Comparison of ENCODE assay signal across 9 cellular contexts in genomic region chr6:21914121-21914973, GRCh38.
DNase-seq lines count a peak whose midpoint lies in the region; ATAC-seq, FAIRE-seq and TF ChIP-seq lines count a peak whose summit lies in the region.
"Had no signal": no experiment of that assay in that cellular context is flagged by ENCODE, and none has a peak within 500 bp of the region (broad histone marks: within the 10 kb centered on the region; RNA-seq: fewer than 3 reads in every experiment).

No MANE protein-coding gene starts in this region.

- TF ChIP-seq RAD21 in K562 (CRISPR knock-in tag; conservative IDR thresholded peaks at IDR 0.05 in 1 of 2, IDR thresholded peaks at IDR 0.05 in 1 of 2): no peak

- H3K4me2 ChIP-seq in K562 (ENCODE audit: insufficient read depth, low read length): peak overlapping the region; percentile 43

- H3K36me3 Mint-ChIP-seq in stimulated activated memory B cell treated with anti-CD40 and anti-IgM and Interleukin-4, amounts not matched to agents 10 μg/mL and 1 μg/mL and 100 μg/mL, for 72 hours: no peaks in the 10 kb centered on the region
- peaks cover 36% of the 10 kb centered on the region for H3K36me3 Mint-ChIP-seq in progenitor cell of endocrine pancreas (ENCODE audit: insufficient read depth)

- H3K4me3 Mint-ChIP-seq in stimulated activated memory B cell treated with anti-CD40 and anti-IgM and Interleukin-4, amounts not matched to agents 10 μg/mL and 1 μg/mL and 100 μg/mL, for 72 hours: no peak overlapping the region
- no peak overlapping the region for H3K4me3 Mint-ChIP-seq in progenitor cell of endocrine pancreas (ENCODE audit: low read depth)

- H3K9ac ChIP-seq in K562 (ENCODE audit: insufficient read depth in 1 of 2, low read depth in 2 of 2, low read length in 2 of 2): no peak overlapping the region

- peak overlapping the region; percentile 7; the same call in 1 of the 2 replicates for H2AFZ ChIP-seq in K562 (ENCODE audit: low read depth, low read length)

- TF ChIP-seq CTCF in K562 (IDR thresholded peaks at IDR 0.05 in 2 of 3, conservative IDR thresholded peaks at IDR 0.05 in 1 of 3; ENCODE audit: insufficient read depth in 2 of 3, low read depth in 1 of 3, low read length in 3 of 3) (no peak), prostate gland (IDR thresholded peaks at IDR 0.05) (no peak), progenitor cell of endocrine pancreas (IDR thresholded peaks at IDR 0.05; ENCODE audit: unreplicated experiment) (no peak)

- WGBS in K562 (ENCODE audit: insufficient coverage, low coverage, missing lambda C conversion rate): under 1% methylated on average over 8 of the region's 8 CpGs
- WGBS in prostate gland: 31% methylated on average over 8 of the region's 8 CpGs

- TF ChIP-seq POLR2A in GM12891 (IDR thresholded peaks at IDR 0.05; ENCODE audit: low read depth, low read length): no peak
- TF ChIP-seq POLR2A in K562 (conservative IDR thresholded peaks at IDR 0.05): no peak
- TF ChIP-seq POLR2A in prostate gland (IDR thresholded peaks at IDR 0.05): no peak

- in situ Hi-C loops in K562 (cut with MboI): no loop called here

- H3K79me2 ChIP-seq in K562 (ENCODE audit: control insufficient read depth, insufficient read depth, low read length): no peaks in the 10 kb centered on the region

- DNase-seq in GM12891 (ENCODE audit: insufficient read length, low spot score) (no peak), RPMI7951 (ENCODE audit: low read depth) (peak; percentile 50), K562 (ENCODE audit: extremely low read depth in 1 of 4, low spot score in 3 of 4) (peak in 1 of 4 experiments; percentile 66), prostate gland (ENCODE audit: low spot score) (peak; percentile 25), caudate nucleus (lab: John Stamatoyannopoulos, UW) (no peak), progenitor cell of endocrine pancreas (ENCODE audit: low spot score, unreplicated experiment) (no peak)

- H3K9me3 ChIP-seq in K562 (replicated peaks; ENCODE audit: control insufficient read depth, insufficient read depth, low read depth, low read length) (no peaks in the 10 kb centered on the region), prostate gland (no peaks in the 10 kb centered on the region)

- POLR2A ChIA-PET in K562 (lab: Yijun Ruan, JAX): no interaction called here

- H3K4me1 Mint-ChIP-seq in stimulated activated memory B cell treated with anti-CD40 and anti-IgM and Interleukin-4, amounts not matched to agents 10 μg/mL and 1 μg/mL and 100 μg/mL, for 72 hours: peaks cover 5% of the 10 kb centered on the region
- H3K4me1 Mint-ChIP-seq in progenitor cell of endocrine pancreas (ENCODE audit: low read depth): peaks cover 33% of the 10 kb centered on the region

- no TSS peak for BruUV-seq in K562 (replicated peaks; lab: Mats Ljungman, UMichigan)

- H3K27me3 ChIP-seq in K562 (ENCODE audit: control insufficient read depth in 2 of 2, insufficient read depth in 2 of 2, low read length in 2 of 2) (peaks cover 13 to 17% of the 10 kb centered on the region in 2 experiments; a peak in 4 of 5 replicates), prostate gland (replicated peaks; ENCODE audit: insufficient read depth) (no peaks in the 10 kb centered on the region)

- FAIRE-seq in GM12891 (lab: Jason Lieb, UNC): peak; percentile 76
- FAIRE-seq in K562 (lab: Jason Lieb, UNC): no peak

- CTCF ChIA-PET in K562 (lab: Yijun Ruan, JAX; ENCODE audit: low intra/inter-chr PET ratio): no interaction called here

- ATAC-seq in K562 (peak; percentile 52), HG03432 (IDR thresholded peaks at IDR 0.05; ENCODE audit: unreplicated experiment) (no peak)
- no peak for ATAC-seq in stimulated activated memory B cell treated with anti-CD40 and anti-IgM and Interleukin-4, amounts not matched to agents 10 μg/mL and 1 μg/mL and 100 μg/mL, for 72 hours

- H3K27ac ChIP-seq in K562 (ENCODE audit: extremely low read depth, low read depth, low read length) (no peak overlapping the region), prostate gland (no peak overlapping the region), caudate nucleus (ENCODE audit: low read depth, low read length) (no peak overlapping the region)

- H3K36me3 ChIP-seq in K562 (ENCODE audit: control insufficient read depth, insufficient read depth, low read length): no peaks in the 10 kb centered on the region; the same call in 2 of the 3 replicates
- H3K36me3 ChIP-seq in prostate gland: no peaks in the 10 kb centered on the region

- H3K27me3 Mint-ChIP-seq in stimulated activated memory B cell treated with anti-CD40 and anti-IgM and Interleukin-4, amounts not matched to agents 10 μg/mL and 1 μg/mL and 100 μg/mL, for 72 hours: no peaks in the 10 kb centered on the region
- no peaks in the 10 kb centered on the region for H3K27me3 Mint-ChIP-seq in progenitor cell of endocrine pancreas

- H3K9me1 ChIP-seq in K562 (ENCODE audit: control insufficient read depth, insufficient read depth, low read length): no peaks in the 10 kb centered on the region

- H4K20me1 ChIP-seq in K562 (replicated peaks; ENCODE audit: control insufficient read depth, insufficient read depth, low read length): no peaks in the 10 kb centered on the region

- H3K9me3 Mint-ChIP-seq in stimulated activated memory B cell treated with anti-CD40 and anti-IgM and Interleukin-4, amounts not matched to agents 10 μg/mL and 1 μg/mL and 100 μg/mL, for 72 hours: no peaks in the 10 kb centered on the region
- H3K9me3 Mint-ChIP-seq in progenitor cell of endocrine pancreas (ENCODE audit: low read depth): peaks cover 3% of the 10 kb centered on the region

- H3K4me3 ChIP-seq in K562: no peak overlapping the region
- no peak overlapping the region for H3K4me3 ChIP-seq in prostate gland
- H3K4me3 ChIP-seq: skin epidermis had no signal

- intact Hi-C loops in K562 (cut with micrococcal nuclease): no loop called here
- intact Hi-C loops in prostate gland (cut with DNase I): no loop called here

- H3K4me1 ChIP-seq in K562 (replicated peaks in 1 of 2; ENCODE audit: control insufficient read depth in 2 of 2, insufficient read depth in 2 of 2, low read length in 2 of 2) (peaks cover 0 to 6% of the 10 kb centered on the region in 2 experiments; a peak in 2 of 5 replicates), prostate gland (replicated peaks) (no peaks in the 10 kb centered on the region)

- H3K27ac Mint-ChIP-seq in stimulated activated memory B cell treated with anti-CD40 and anti-IgM and Interleukin-4, amounts not matched to agents 10 μg/mL and 1 μg/mL and 100 μg/mL, for 72 hours: no peak overlapping the region
- H3K27ac Mint-ChIP-seq in progenitor cell of endocrine pancreas: no peak overlapping the region

- TF ChIP-seq EP300 in K562 (IDR thresholded peaks at IDR 0.05; ENCODE audit: low read length): no peak

TF ChIP-seq in GM12891, 5 proteins besides CTCF, POLR2A, EP300 and RAD21:
- TF ChIP-seq POU2F2 (IDR thresholded peaks at IDR 0.05; ENCODE audit: low read depth, low read length) (no peak), POLR2AphosphoS5 (IDR thresholded peaks at IDR 0.05; ENCODE audit: low read depth, low read length) (no peak), SPI1 (IDR thresholded peaks at IDR 0.05; ENCODE audit: low read depth, low read length) (no peak), PAX5 (IDR thresholded peaks at IDR 0.05; ENCODE audit: insufficient read depth, low read length, severe bottlenecking) (no peak), TAF1 (IDR thresholded peaks at IDR 0.05; ENCODE audit: low read depth, low read length) (no peak)

TF ChIP-seq in K562, 482 proteins besides CTCF, POLR2A, EP300 and RAD21 (continues in another document):
- TF ChIP-seq JUN (IDR thresholded peaks at IDR 0.05; ENCODE audit: borderline replicate concordance, low read depth, low read length) (peak; percentile 75), JUN (CRISPR knock-in tag; IDR thresholded peaks at IDR 0.05; ENCODE audit: borderline replicate concordance) (no peak), ATF3 (IDR thresholded peaks at IDR 0.05) (peak; percentile 72), ATF3 (CRISPR knock-in tag; conservative IDR thresholded peaks at IDR 0.05) (no peak), ZNF121 (CRISPR knock-in tag; conservative IDR thresholded peaks at IDR 0.05) (no peak), FOXP1 (CRISPR knock-in tag; IDR thresholded peaks at IDR 0.05) (no peak), TEAD4 (IDR thresholded peaks at IDR 0.05; ENCODE audit: low read length) (peak; percentile 64; the same call in 1 of the 2 replicates), TEAD4 (CRISPR knock-in tag; IDR thresholded peaks at IDR 0.05; ENCODE audit: borderline replicate concordance) (no peak), DNMT1 (IDR thresholded peaks at IDR 0.05) (no peak), NFIC (IDR thresholded peaks at IDR 0.05) (peak; percentile 88), CC2D1A (IDR thresholded peaks at IDR 0.05) (no peak), SOX6 (IDR thresholded peaks at IDR 0.05) (peak; percentile 64; the same call in 1 of the 2 replicates), ZNF639 (CRISPR knock-in tag; conservative IDR thresholded peaks at IDR 0.05 in 1 of 2, IDR thresholded peaks at IDR 0.05 in 1 of 2) (peak in 1 of 2 experiments; percentile 35; a peak in 1 of 4 replicates), HOXB6 (CRISPR knock-in tag; IDR thresholded peaks at IDR 0.05; ENCODE audit: borderline replicate concordance) (no peak), FOSL1 (tag; conservative IDR thresholded peaks at IDR 0.05) (0 out of 2 replicates have a peak, but pooled peaks have one; percentile 37), ATF7 (IDR thresholded peaks at IDR 0.05) (peak; percentile 96), FOXJ2 (tag; IDR thresholded peaks at IDR 0.05) (0 out of 2 replicates have a peak, but pooled peaks have one; percentile 52), CTBP1 (IDR thresholded peaks at IDR 0.05; ENCODE audit: borderline replicate concordance) (peak; percentile 37; the same call in 1 of the 2 replicates), PHF21A (IDR thresholded peaks at IDR 0.05; ENCODE audit: borderline replicate concordance, low read depth) (no peak)

Comparison
In these comparisons a context has a peak if more than half of its experiments do, and no peak if none do; other contexts are left out.
1. DNase-seq: peak in RPMI7951 (single experiment) and prostate gland (single experiment); none in GM12891 (single experiment), caudate nucleus (0 of 61) and progenitor cell of endocrine pancreas (single experiment).